ENCODE assay signal across 12 cellular contexts in the genomic region with DNA sequence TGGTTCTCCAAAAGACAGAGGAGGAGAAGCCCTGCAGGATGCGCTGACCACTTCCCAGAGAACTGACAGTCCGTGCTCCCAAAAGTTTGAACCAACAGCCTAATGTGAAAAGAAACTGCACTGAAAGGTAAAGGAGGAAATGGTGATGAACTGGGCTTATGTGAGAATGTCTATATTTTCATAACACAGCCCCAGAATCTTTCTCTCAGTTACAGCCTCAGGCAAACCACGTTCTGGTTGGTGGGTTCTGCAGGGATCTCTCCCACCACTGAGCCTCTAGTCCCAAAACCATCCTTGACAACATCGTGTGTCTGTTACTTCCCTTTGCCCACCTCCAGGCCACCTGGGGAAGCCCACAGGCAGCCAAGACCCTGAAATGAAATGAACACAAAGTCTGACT. TPM values are rescaled to one million over a fixed set of nuclear protein-coding genes. Genes with fewer than 3 reads are reported as not detected.
DNase-seq lines count a peak whose midpoint lies in the region; ATAC-seq, FAIRE-seq and TF ChIP-seq lines count a peak whose summit lies in the region.
"Had no signal": no experiment of that assay in that cellular context is flagged by ENCODE, and none has a peak within 500 bp of the region (broad histone marks: within the 10 kb centered on the region; RNA-seq: fewer than 3 reads in every experiment).

No MANE protein-coding gene starts in this region.

- peak overlapping the region; percentile 82 for H3K9ac ChIP-seq in astrocyte (ENCODE audit: low read length)

- H3K27me3 ChIP-seq in astrocyte (ENCODE audit: insufficient read depth, low read length) (no peaks in the 10 kb centered on the region), spleen (replicated peaks in 1 of 7) (peaks cover 0 to 5% (median 0%) of the 10 kb centered on the region in 7 donors)
- H3K27me3 ChIP-seq: transverse colon had no signal

- FAIRE-seq in astrocyte (lab: Jason Lieb, UNC): no peak
- FAIRE-seq: TTC549 had no signal

- H3K4me3 Mint-ChIP-seq in astrocyte (ENCODE audit: unreplicated experiment): peak overlapping the region; percentile 12

- H3K36me3 ChIP-seq in astrocyte (ENCODE audit: insufficient read depth, low read length) (peaks cover 60% of the 10 kb centered on the region), spleen (peaks cover 0 to 56% (median 15%) of the 10 kb centered on the region in 6 donors)
- H3K36me3 ChIP-seq: transverse colon had no signal

- intact Hi-C loops in spleen (cut with DNase I; ENCODE audit: low total_unique reads): no loop called here
- intact Hi-C loops in lower leg skin (cut with DNase I; ENCODE audit: low total_unique reads): no loop called here

- no peaks in the 10 kb centered on the region for H3K9me3 ChIP-seq in astrocyte (ENCODE audit: insufficient read depth, low read depth, low read length)
- no peaks in the 10 kb centered on the region for H3K9me3 ChIP-seq in spleen
- H3K9me3 ChIP-seq: transverse colon had no signal

- peaks cover 68% of the 10 kb centered on the region for H4K20me1 ChIP-seq in astrocyte (ENCODE audit: insufficient read depth, low read length)

- peak overlapping the region; percentile 92 for H3K27ac Mint-ChIP-seq in astrocyte (ENCODE audit: unreplicated experiment)

- TF ChIP-seq POLR2A in spleen (IDR thresholded peaks at IDR 0.05): no peak
- TF ChIP-seq POLR2A in lower leg skin (IDR thresholded peaks at IDR 0.05): no peak

- TF ChIP-seq CTCF in astrocyte (IDR thresholded peaks at IDR 0.05; ENCODE audit: insufficient read depth, low read depth, low read length) (no peak), spleen (IDR thresholded peaks at IDR 0.05 in 8 of 11, conservative IDR thresholded peaks at IDR 0.05 in 3 of 11) (no peak), lower leg skin (IDR thresholded peaks at IDR 0.05) (no peak)

- H3K4me1 ChIP-seq in astrocyte (ENCODE audit: insufficient read depth, low read length) (peaks cover 55% of the 10 kb centered on the region), spleen (peaks cover 31 to 85% (median 58%) of the 10 kb centered on the region in 6 donors)

- peaks cover 72% of the 10 kb centered on the region for H3K4me1 Mint-ChIP-seq in astrocyte (ENCODE audit: low read depth, unreplicated experiment)

- DNase-seq in astrocyte (ENCODE audit: low read depth) (no peak), spleen (no peak), SK-N-DZ (ENCODE audit: low spot score) (no peak), cerebellar cortex (ENCODE audit: low spot score) (no peak), lower leg skin (ENCODE audit: low spot score in 2 of 2) (no peak)
- DNase-seq in effector CD8-positive, alpha-beta T cell (lab: John Stamatoyannopoulos, UW): no peak
- DNase-seq: NCI-H2227 treated with DMSO at 0.1 percent for 48 hours, retina, transverse colon had no signal

- H2AFZ ChIP-seq in astrocyte (ENCODE audit: low read depth, low read length): no peak overlapping the region

- WGBS in spleen, 5 donors: 56 to 65% (median 60%) methylated on average over 4 of the region's 4 CpGs
- WGBS in lower leg skin, 2 donors: 65 to 70% methylated on average over 4 of the region's 4 CpGs

- no peaks in the 10 kb centered on the region for H3K27me3 Mint-ChIP-seq in astrocyte (ENCODE audit: low read depth, unreplicated experiment)

- peak; percentile 50 for ATAC-seq in GM18511 (IDR thresholded peaks at IDR 0.05; ENCODE audit: unreplicated experiment)
- ATAC-seq in HG02588 (IDR thresholded peaks at IDR 0.05; ENCODE audit: unreplicated experiment): peak; percentile 34

- H3K27ac ChIP-seq in astrocyte (ENCODE audit: low read depth, low read length) (peak overlapping the region; percentile 95), spleen (peak overlapping the region; percentile 1 to 76 (median 69))

- H3K4me3 ChIP-seq in astrocyte (ENCODE audit: insufficient read depth, low read depth, low read length) (no peak overlapping the region), spleen (no peak overlapping the region), lower leg skin (ENCODE audit: low read depth, poor library complexity, severe bottlenecking) (no peak overlapping the region)
- H3K4me3 ChIP-seq: transverse colon had no signal

- H3K36me3 Mint-ChIP-seq in astrocyte (ENCODE audit: low read depth, unreplicated experiment): peaks cover 38% of the 10 kb centered on the region

- H3K9me3 Mint-ChIP-seq in astrocyte (ENCODE audit: unreplicated experiment): no peaks in the 10 kb centered on the region

- peaks cover 24% of the 10 kb centered on the region for H3K79me2 ChIP-seq in astrocyte (ENCODE audit: insufficient read depth, low read length)

- no peak overlapping the region for H3K4me2 ChIP-seq in astrocyte (ENCODE audit: low read length)

RNA-seq across cellular contexts. Expression of a gene that starts 23.9 kb away (rescaled TPM):
- total RNA-seq in astrocyte (15,667 and 20,724 TPM in 2 replicates), spleen (100 to 1,000 TPM; 320 to 963 (median 552) TPM), lower leg skin (100 to 1,000 TPM; 133 to 494 (median 213) TPM)
- polyA plus RNA-seq in spleen: 100 to 1,000 TPM in 2 of 3 donors, 10 to 100 TPM in 1; 76.5 to 195 (median 135) TPM
- 75.7 and 82.2 TPM in 2 replicates for polyA plus RNA-seq in SK-N-DZ (2014; cell fraction: cytosol; rRNA removed)
- polyA plus RNA-seq in SK-N-DZ (2014; cell fraction: nucleus; rRNA removed): 29.9 and 30.5 TPM in 2 replicates

Comparison
In these comparisons a context has a peak if more than half of its experiments do, and no peak if none do; other contexts are left out.
1. RNA of a gene that starts 23.9 kb away (total RNA-seq): 15,667 to 20,724 TPM in astrocyte; 320 to 963 TPM in spleen and 133 to 494 TPM in lower leg skin; every median in the first group is over 10 times any median in the second.